Comparison of ENCODE assay signal across 11 cellular contexts in genomic region chr4:57182132-57182874, GRCh38.
DNase-seq lines count a peak whose midpoint lies in the region; ATAC-seq, FAIRE-seq and TF ChIP-seq lines count a peak whose summit lies in the region.
"Had no signal": no experiment of that assay in that cellular context is flagged by ENCODE, and none has a peak within 500 bp of the region (broad histone marks: within the 10 kb centered on the region; RNA-seq: fewer than 3 reads in every experiment).

No MANE protein-coding gene starts in this region.

- in situ Hi-C loops in ACHN (cut with HindIII; ENCODE audit: low pct_ligation_motif_present, low pct_unique_long_range_greater_than_20kb, low sequenced_read_pairs): no loop called here

- H4K20me1 ChIP-seq in keratinocyte (ENCODE audit: control insufficient read depth, extremely low read depth, insufficient read depth, low read length): no peaks in the 10 kb centered on the region

- H2AFZ ChIP-seq in keratinocyte (ENCODE audit: control insufficient read depth, low read length): no peak overlapping the region

- H3K9me1 ChIP-seq in keratinocyte (ENCODE audit: control insufficient read depth, extremely low read depth, insufficient read depth, low read length): no peaks in the 10 kb centered on the region

- no peak for TF ChIP-seq RAD21 in A549 (conservative IDR thresholded peaks at IDR 0.05 in 1 of 2, IDR thresholded peaks at IDR 0.05 in 1 of 2)

- TF ChIP-seq EP300 in A549 (IDR thresholded peaks at IDR 0.05): no peak

- H3K4me2 ChIP-seq in A549: no peak overlapping the region
- no peak overlapping the region for H3K4me2 ChIP-seq in keratinocyte (ENCODE audit: control insufficient read depth, extremely low read depth, insufficient read depth, low read depth, low read length)

- FAIRE-seq in A549 (lab: Jason Lieb, UNC): no peak
- peak; percentile 51 for FAIRE-seq in keratinocyte (lab: Jason Lieb, UNC)
- FAIRE-seq: GM18507 had no signal

- H3K27ac ChIP-seq in A549 (no peak overlapping the region), keratinocyte (ENCODE audit: control insufficient read depth, insufficient read depth, low read length) (no peak overlapping the region)
- H3K27ac ChIP-seq: tibial artery had no signal

- POLR2A ChIA-PET in A549 (lab: Yijun Ruan, JAX) (no interaction called here), WTC11 (lab: Charles Lee) (no interaction called here)

- peaks cover 36% of the 10 kb centered on the region for H3K4me1 Mint-ChIP-seq in WTC11

- dilution Hi-C loops in keratinocyte (cut with MboI; ENCODE audit: extremely low pct_ligation_motif_present, low sequenced_read_pairs): no loop called here

- no peak overlapping the region for H3K27ac Mint-ChIP-seq in WTC11

- H3K4me3 ChIP-seq in A549: no peak overlapping the region
- H3K4me3 ChIP-seq in keratinocyte (ENCODE audit: control insufficient read depth in 2 of 3, extremely low read depth in 1 of 3, insufficient read depth in 2 of 3, low read depth in 1 of 3, low read length in 3 of 3): no peak overlapping the region
- H3K4me3 ChIP-seq: tibial artery had no signal

- H3K9me3 Mint-ChIP-seq in WTC11: peaks cover 6% of the 10 kb centered on the region

- H3K27me3 ChIP-seq in keratinocyte (ENCODE audit: control insufficient read depth, extremely low read depth, insufficient read depth, low read length): no peaks in the 10 kb centered on the region
- H3K27me3 ChIP-seq: tibial artery had no signal

- 76% methylated on average over 7 of the region's 8 CpGs for WGBS in A549 (ENCODE audit: missing lambda C conversion rate)

- TF ChIP-seq CTCF in A549 (IDR thresholded peaks at IDR 0.05): no peak
- TF ChIP-seq CTCF in keratinocyte (optimal IDR thresholded peaks at IDR 0.05 in 1 of 3, IDR thresholded peaks at IDR 0.05 in 1 of 3, conservative IDR thresholded peaks at IDR 0.05 in 1 of 3; ENCODE audit: extremely low read depth in 1 of 3, insufficient read depth in 2 of 3, low read length in 3 of 3): no peak
- no peak for TF ChIP-seq CTCF in WTC11 (IDR thresholded peaks at IDR 0.05)

- no peaks in the 10 kb centered on the region for H3K79me2 ChIP-seq in keratinocyte (ENCODE audit: control insufficient read depth, insufficient read depth, low read length)

- H3K9me3 ChIP-seq in A549 (no peaks in the 10 kb centered on the region), keratinocyte (ENCODE audit: control insufficient read depth, low read depth, low read length) (no peaks in the 10 kb centered on the region)
- H3K9me3 ChIP-seq: tibial artery had no signal

- no peaks in the 10 kb centered on the region for H3K27me3 Mint-ChIP-seq in WTC11 (ENCODE audit: low read depth)

- DNase-seq in A549 (ENCODE audit: low read depth in 1 of 2, low spot score in 1 of 2) (no peak), NAMALWA (ENCODE audit: low spot score) (peak; percentile 6), astrocyte of the hippocampus (ENCODE audit: low read depth, low spot score) (peak; percentile 52), keratinocyte (ENCODE audit: low read depth, low spot score) (no peak), WTC11 (ENCODE audit: low spot score) (no peak), cerebellar cortex (ENCODE audit: low spot score) (no peak), ACHN (no peak)
- DNase-seq: NCI-H1694 had no signal

- H3K4me3 Mint-ChIP-seq in WTC11: no peak overlapping the region

- no peak for ATAC-seq in A549
- no peak for ATAC-seq in WTC11
- ATAC-seq in HG02610 (IDR thresholded peaks at IDR 0.05; ENCODE audit: unreplicated experiment): no peak

- H3K9ac ChIP-seq in keratinocyte (ENCODE audit: control insufficient read depth, extremely low read depth, insufficient read depth, low read length): no peak overlapping the region

- CTCF ChIA-PET in A549 (lab: Yijun Ruan, JAX) (interaction anchor here (1.2 to 1.7 kb wide), 2 partner anchors 9 to 18 kb away, joined by 3 to 8 read pairs; no protein-coding TSS in a partner anchor), WTC11 (lab: Charles Lee) (interaction anchor here (0.9 to 1.0 kb wide), 2 partner anchors 9 to 19 kb away, joined by 3 read pairs; no protein-coding TSS in a partner anchor)

- no peaks in the 10 kb centered on the region for H3K36me3 ChIP-seq in keratinocyte (ENCODE audit: control insufficient read depth in 2 of 2, extremely low read depth in 1 of 2, insufficient read depth in 2 of 2, low read length in 2 of 2)
- H3K36me3 ChIP-seq: tibial artery had no signal

- H3K36me3 Mint-ChIP-seq in WTC11: peaks cover 5% of the 10 kb centered on the region; the same call in 1 of the 2 replicates

- TF ChIP-seq POLR2A in A549 (IDR thresholded peaks at IDR 0.05; ENCODE audit: low read length): no peak

- H3K4me1 ChIP-seq in A549: no peaks in the 10 kb centered on the region
- H3K4me1 ChIP-seq in keratinocyte (ENCODE audit: control insufficient read depth, extremely low read depth, insufficient read depth, low read length): peaks cover 8% of the 10 kb centered on the region
- H3K4me1 ChIP-seq: tibial artery had no signal

TF ChIP-seq in A549, 52 proteins besides CTCF, POLR2A, EP300 and RAD21:
- TF ChIP-seq CEBPB (IDR thresholded peaks at IDR 0.05) (no peak), MAFK (IDR thresholded peaks at IDR 0.05; ENCODE audit: partially characterized antibody) (peak; percentile 37)

TF ChIP-seq in WTC11, 78 proteins besides CTCF, POLR2A, EP300 and RAD21:
- no peak for TF ChIP-seq ZNF317 (CRISPR knock-in tag; IDR thresholded peaks at IDR 0.05; ENCODE audit: borderline replicate concordance, low read depth)
- no peak for TF ChIP-seq GTF2I (CRISPR knock-in tag; conservative IDR thresholded peaks at IDR 0.05)
- no peak for TF ChIP-seq TP53 (CRISPR knock-in tag; IDR thresholded peaks at IDR 0.05)
- no peak for TF ChIP-seq OVOL2 (CRISPR knock-in tag; IDR thresholded peaks at IDR 0.05; ENCODE audit: borderline replicate concordance)
- TF ChIP-seq ZNF396 (CRISPR knock-in tag; IDR thresholded peaks at IDR 0.05; ENCODE audit: borderline replicate concordance): no peak
- no peak for TF ChIP-seq RELA (CRISPR knock-in tag; IDR thresholded peaks at IDR 0.05; ENCODE audit: borderline replicate concordance)
- no peak for TF ChIP-seq ATF1 (CRISPR knock-in tag; IDR thresholded peaks at IDR 0.05)
- TF ChIP-seq ZBTB43 (CRISPR knock-in tag; IDR thresholded peaks at IDR 0.05): no peak
- TF ChIP-seq FOXJ3 (CRISPR knock-in tag; IDR thresholded peaks at IDR 0.05; ENCODE audit: borderline replicate concordance): no peak
- no peak for TF ChIP-seq KAT7 (CRISPR knock-in tag; IDR thresholded peaks at IDR 0.05; ENCODE audit: borderline replicate concordance)
- no peak for TF ChIP-seq TEAD1 (CRISPR knock-in tag; IDR thresholded peaks at IDR 0.05)
- no peak for TF ChIP-seq ZNF281 (CRISPR knock-in tag; IDR thresholded peaks at IDR 0.05)
- TF ChIP-seq USF1 (CRISPR knock-in tag; IDR thresholded peaks at IDR 0.05): no peak

Comparison
In these comparisons a context has a peak if more than half of its experiments do, and no peak if none do; other contexts are left out.
1. DNase-seq: peak in NAMALWA (single experiment) and astrocyte of the hippocampus (single experiment); none in A549 (0 of 2), keratinocyte (single experiment), WTC11 (single experiment), cerebellar cortex (single experiment) and ACHN (single experiment).